Comparison of ENCODE assay signal across 9 cellular contexts in genomic region chr1:19798486-19799232, GRCh38. TPM values are rescaled to one million over a fixed set of nuclear protein-coding genes. Genes with fewer than 3 reads are reported as not detected.
DNase-seq lines count a peak whose midpoint lies in the region; ATAC-seq and TF ChIP-seq lines count a peak whose summit lies in the region.
"Had no signal": no experiment of that assay in that cellular context is flagged by ENCODE, and none has a peak within 500 bp of the region (broad histone marks: within the 10 kb centered on the region; RNA-seq: fewer than 3 reads in every experiment).

No MANE protein-coding gene starts in this region.

- no peaks in the 10 kb centered on the region for H3K9me3 ChIP-seq in HCT116 (ENCODE audit: control insufficient read depth in 1 of 2, insufficient read depth in 1 of 2, low read depth in 1 of 2, low read length in 2 of 2)
- no peaks in the 10 kb centered on the region for H3K9me3 ChIP-seq in hepatocyte (ENCODE audit: low read depth)
- H3K9me3 ChIP-seq in spleen = no peaks in the 10 kb centered on the region

- ATAC-seq in HCT116 (no peak; the same call in 1 of the 2 replicates), HG02763 (IDR thresholded peaks at IDR 0.05; ENCODE audit: unreplicated experiment) (no peak)

- TF ChIP-seq POLR2A in HCT116 (IDR thresholded peaks at IDR 0.05; ENCODE audit: borderline replicate concordance, extremely low read depth, insufficient read depth, insufficient read length) = no peak
- no peak for TF ChIP-seq POLR2A in spleen (IDR thresholded peaks at IDR 0.05)

- POLR2A ChIA-PET in HCT116 (lab: Charles Lee) = interaction anchor here (0.5 kb wide), 1 partner anchor 147 kb away, joined by 7 read pairs; no protein-coding TSS in a partner anchor

- no peaks in the 10 kb centered on the region for H3K27me3 ChIP-seq in HCT116 (ENCODE audit: insufficient read depth, low read length)
- H3K27me3 ChIP-seq in hepatocyte = no peaks in the 10 kb centered on the region
- H3K27me3 ChIP-seq in spleen (replicated peaks in 1 of 7) = no peaks in the 10 kb centered on the region

- TF ChIP-seq RAD21 in HCT116 (IDR thresholded peaks at IDR 0.05; ENCODE audit: low read depth) = no peak

- H4K20me1 ChIP-seq in HCT116 (ENCODE audit: insufficient read depth) = no peaks in the 10 kb centered on the region
- H4K20me1 ChIP-seq in hepatocyte (ENCODE audit: insufficient read depth, poor library complexity, severe bottlenecking) = no peaks in the 10 kb centered on the region

- no peak for DNase-seq in HCT116 (ENCODE audit: low read depth, low spot score)
- DNase-seq in activated T-helper 1 cell treated with anti-CD3 and anti-CD28 coated beads, Interleukin-12 subunit alpha, Interleukin-12 subunit beta, Interleukin-2, Interleukin-4 antibody, amounts not matched to agents 30 ng/mL and 10 ng/mL and 1 ng/mL, durations not matched to agents 14 hours and 24 hours and 36 hours (ENCODE audit: low spot score) = no peak
- no peak for DNase-seq in hepatocyte (ENCODE audit: low spot score)
- no peak for DNase-seq in spleen
- DNase-seq in amniotic stem cell (lab: John Stamatoyannopoulos, UW) = no peak
- DNase-seq in cerebellar nuclear complex (lab: John Stamatoyannopoulos, UW) = no peak
- no peak for DNase-seq in NOMO-1 treated with dmso at 0.1 percent for 144 hours (lab: John Stamatoyannopoulos, UW; ENCODE audit: unreplicated experiment)

- H3K4me3 ChIP-seq in HCT116 (replicated peaks in 1 of 2; ENCODE audit: low read depth in 1 of 2, low read length in 2 of 2) (peak overlapping the region; percentile 55 to 65), hepatocyte (peak overlapping the region; percentile 40), spleen (peak overlapping the region; percentile 72 to 93 (median 80))

- peak overlapping the region; percentile 73 for H3K9ac ChIP-seq in HCT116 (ENCODE audit: low read length)

- 76% methylated on average over 6 of the region's 6 CpGs for WGBS in hepatocyte (ENCODE audit: low lambda C conversion rate, missing lambda C conversion rate)
- WGBS in spleen, 5 donors = 70 to 77% (median 72%) methylated on average over 6 of the region's 6 CpGs

- H3K4me1 ChIP-seq in HCT116 (ENCODE audit: control insufficient read depth in 1 of 2, insufficient read depth in 2 of 2, low read length in 2 of 2) (peaks cover 15 to 25% of the 10 kb centered on the region in 2 experiments), hepatocyte (ENCODE audit: insufficient read depth) (peaks cover 19% of the 10 kb centered on the region), spleen (peaks cover 9 to 51% (median 27%) of the 10 kb centered on the region in 6 donors)

- H3K4me3 Mint-ChIP-seq in activated T-helper 1 cell treated with anti-CD3 and anti-CD28 coated beads, Interleukin-12 subunit alpha, Interleukin-12 subunit beta, Interleukin-2, Interleukin-4 antibody, amounts not matched to agents 30 ng/mL and 10 ng/mL and 1 ng/mL, durations not matched to agents 14 hours and 24 hours and 36 hours = peak overlapping the region; percentile 81

- no peaks in the 10 kb centered on the region for H3K9me3 Mint-ChIP-seq in activated T-helper 1 cell treated with anti-CD3 and anti-CD28 coated beads, Interleukin-12 subunit alpha, Interleukin-12 subunit beta, Interleukin-2, Interleukin-4 antibody, amounts not matched to agents 30 ng/mL and 10 ng/mL and 1 ng/mL, durations not matched to agents 14 hours and 24 hours and 36 hours

- intact Hi-C loops in HCT116 (cut with micrococcal nuclease) (no loop called here), spleen (cut with DNase I; ENCODE audit: low total_unique reads) (no loop called here)
- intact Hi-C loops in activated T-helper 1 cell treated with anti-CD3 and anti-CD28 coated beads, Interleukin-12 subunit alpha, Interleukin-12 subunit beta, Interleukin-2, Interleukin-4 antibody, amounts not matched to agents 30 ng/mL and 10 ng/mL and 1 ng/mL, durations not matched to agents 14 hours and 24 hours and 36 hours (cut with micrococcal nuclease) = loop anchor here (5.0 kb wide), 1 partner anchor 709 kb away; the partner anchor contains the start of gene MUL1

- peak overlapping the region; percentile 91 for H3K27ac Mint-ChIP-seq in activated T-helper 1 cell treated with anti-CD3 and anti-CD28 coated beads, Interleukin-12 subunit alpha, Interleukin-12 subunit beta, Interleukin-2, Interleukin-4 antibody, amounts not matched to agents 30 ng/mL and 10 ng/mL and 1 ng/mL, durations not matched to agents 14 hours and 24 hours and 36 hours

- peak overlapping the region; percentile 68 for H3K27ac ChIP-seq in HCT116 (ENCODE audit: low read depth, low read length)
- peak overlapping the region; percentile 94 for H3K27ac ChIP-seq in hepatocyte
- peak overlapping the region; percentile 24 to 93 (median 89) for H3K27ac ChIP-seq in spleen

- peaks cover 28% of the 10 kb centered on the region for H3K4me1 Mint-ChIP-seq in activated T-helper 1 cell treated with anti-CD3 and anti-CD28 coated beads, Interleukin-12 subunit alpha, Interleukin-12 subunit beta, Interleukin-2, Interleukin-4 antibody, amounts not matched to agents 30 ng/mL and 10 ng/mL and 1 ng/mL, durations not matched to agents 14 hours and 24 hours and 36 hours (ENCODE audit: low read depth)

- RAD21 ChIA-PET in HCT116 (lab: Charles Lee; ENCODE audit: low non-redundant PET in 1 of 2, low total read pairs in 2 of 2, uncharacterized antibody in 2 of 2, unreplicated experiment in 2 of 2) = no interaction called here

- H3K36me3 ChIP-seq in HCT116 (ENCODE audit: control insufficient read depth in 1 of 2, insufficient read depth in 2 of 2, low read length in 2 of 2) (no peaks in the 10 kb centered on the region; a peak in 1 of 4 replicates), hepatocyte (replicated peaks; ENCODE audit: insufficient read depth, low read depth) (no peaks in the 10 kb centered on the region), spleen (peaks cover 0 to 28% (median 0%) of the 10 kb centered on the region in 6 donors)

- no peaks in the 10 kb centered on the region for H3K79me2 ChIP-seq in HCT116 (ENCODE audit: insufficient read depth, low read length)
- no peaks in the 10 kb centered on the region for H3K79me2 ChIP-seq in hepatocyte

- peaks cover 7% of the 10 kb centered on the region for H3K27me3 Mint-ChIP-seq in activated T-helper 1 cell treated with anti-CD3 and anti-CD28 coated beads, Interleukin-12 subunit alpha, Interleukin-12 subunit beta, Interleukin-2, Interleukin-4 antibody, amounts not matched to agents 30 ng/mL and 10 ng/mL and 1 ng/mL, durations not matched to agents 14 hours and 24 hours and 36 hours (ENCODE audit: insufficient read depth)

- H3K4me2 ChIP-seq in HCT116 (ENCODE audit: low read length) (peak overlapping the region; percentile 94), hepatocyte (peak overlapping the region; percentile 97)

- H3K9me2 ChIP-seq in HCT116 (ENCODE audit: insufficient read depth) (no peaks in the 10 kb centered on the region), hepatocyte (replicated peaks; ENCODE audit: insufficient read depth) (no peaks in the 10 kb centered on the region)

- H3K36me3 Mint-ChIP-seq in activated T-helper 1 cell treated with anti-CD3 and anti-CD28 coated beads, Interleukin-12 subunit alpha, Interleukin-12 subunit beta, Interleukin-2, Interleukin-4 antibody, amounts not matched to agents 30 ng/mL and 10 ng/mL and 1 ng/mL, durations not matched to agents 14 hours and 24 hours and 36 hours (ENCODE audit: low read depth) = peaks cover 10% of the 10 kb centered on the region

- CTCF ChIA-PET in HCT116 (lab: Charles Lee) = interaction anchor here (1.0 kb wide), 1 partner anchor 13 kb away, joined by 3 read pairs; no protein-coding TSS in a partner anchor

- TF ChIP-seq CTCF in HCT116 (IDR thresholded peaks at IDR 0.05 in 2 of 3, conservative IDR thresholded peaks at IDR 0.05 in 1 of 3; ENCODE audit: borderline replicate concordance in 1 of 3, insufficient read depth in 1 of 3, low read depth in 2 of 3, low read length in 2 of 3) (no peak), hepatocyte (IDR thresholded peaks at IDR 0.05; ENCODE audit: poor library complexity) (no peak), spleen (IDR thresholded peaks at IDR 0.05 in 8 of 11, conservative IDR thresholded peaks at IDR 0.05 in 3 of 11) (no peak)

- TSS peak; percentile 45 for BruUV-seq in HCT116 (replicated peaks; lab: Mats Ljungman, UMichigan)

- no peak overlapping the region for H2AFZ ChIP-seq in HCT116 (ENCODE audit: low read depth, low read length, poor library complexity, severe bottlenecking)
- H2AFZ ChIP-seq in hepatocyte = peak overlapping the region; percentile 97

TF ChIP-seq in HCT116, 20 proteins besides CTCF, POLR2A, EP300 and RAD21 (continues in another document):
- no peak for TF ChIP-seq FOSL1 (IDR thresholded peaks at IDR 0.05; ENCODE audit: low read depth)
- no peak for TF ChIP-seq SIN3A (IDR thresholded peaks at IDR 0.05; ENCODE audit: low read depth)
- no peak for TF ChIP-seq YY1 (IDR thresholded peaks at IDR 0.05; ENCODE audit: extremely low read depth, insufficient replicate concordance, low read depth, low read length)
- no peak for TF ChIP-seq POLR2AphosphoS5 (IDR thresholded peaks at IDR 0.05; ENCODE audit: low read depth, low read length)
- no peak for TF ChIP-seq CEBPB (IDR thresholded peaks at IDR 0.05; ENCODE audit: low read depth)
- TF ChIP-seq EZH2phosphoT487 (IDR thresholded peaks at IDR 0.05; ENCODE audit: borderline replicate concordance) = no peak
- no peak for TF ChIP-seq TCF7L2 (IDR thresholded peaks at IDR 0.05; ENCODE audit: borderline replicate concordance, extremely low read depth, insufficient read depth, insufficient read length)
- TF ChIP-seq, protein P1, sequence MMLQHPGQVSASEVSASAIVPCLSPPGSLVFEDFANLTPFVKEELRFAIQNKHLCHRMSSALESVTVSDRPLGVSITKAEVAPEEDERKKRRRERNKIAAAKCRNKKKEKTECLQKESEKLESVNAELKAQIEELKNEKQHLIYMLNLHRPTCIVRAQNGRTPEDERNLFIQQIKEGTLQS (IDR thresholded peaks at IDR 0.05) = no peak
- TF ChIP-seq, protein P2, sequence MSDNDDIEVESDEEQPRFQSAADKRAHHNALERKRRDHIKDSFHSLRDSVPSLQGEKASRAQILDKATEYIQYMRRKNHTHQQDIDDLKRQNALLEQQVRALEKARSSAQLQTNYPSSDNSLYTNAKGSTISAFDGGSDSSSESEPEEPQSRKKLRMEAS (IDR thresholded peaks at IDR 0.05) = no peak

RNA-seq across cellular contexts. Expression of gene TMCO4, which starts 1.1 kb away (rescaled TPM):
- total RNA-seq in HCT116 (2021; ENCODE audit: unreplicated experiment) (12.7 TPM), hepatocyte (12.0 and 13.0 TPM in 2 replicates), spleen (10 to 100 TPM; 22.1 to 40.8 (median 32.8) TPM)
- polyA plus RNA-seq in HCT116 (2012) = 13.1 and 13.8 TPM in 2 replicates
- 14.0 and 15.1 TPM in 2 replicates for total RNA-seq in activated T-helper 1 cell treated with anti-CD3 and anti-CD28 coated beads, Interleukin-12 subunit alpha, Interleukin-12 subunit beta, Interleukin-2, Interleukin-4 antibody, amounts not matched to agents 30 ng/mL and 10 ng/mL and 1 ng/mL, durations not matched to agents 14 hours and 24 hours and 36 hours
- polyA plus RNA-seq in hepatocyte (8.7 and 12.7 TPM in 2 replicates), spleen (10 to 100 TPM; 15.4 to 24.4 (median 18.9) TPM)

RNA-seq across cellular contexts. Expression of gene RNF186, which starts 16.4 kb away (rescaled TPM):
- total RNA-seq in HCT116 (2021; ENCODE audit: unreplicated experiment) = not detected
- not detected in 2 replicates for polyA plus RNA-seq in HCT116 (2012)
- total RNA-seq in activated T-helper 1 cell treated with anti-CD3 and anti-CD28 coated beads, Interleukin-12 subunit alpha, Interleukin-12 subunit beta, Interleukin-2, Interleukin-4 antibody, amounts not matched to agents 30 ng/mL and 10 ng/mL and 1 ng/mL, durations not matched to agents 14 hours and 24 hours and 36 hours = not detected in 2 replicates
- 0.93 and 1.4 TPM in 2 replicates for total RNA-seq in hepatocyte
- 1.4 and 2.0 TPM in 2 replicates for polyA plus RNA-seq in hepatocyte
- not detected for total RNA-seq in spleen
- under 1 TPM in 1 of 3 donors, not detected in 2; 0.07 TPM for polyA plus RNA-seq in spleen
- total RNA-seq: glomerular endothelial cell had no signal
